Comparison of ENCODE assay signal across 30 cellular contexts in genomic region chr15:70120109-70120508, GRCh38.
"Had no signal": no experiment of that assay in that cellular context is flagged by ENCODE, and none has a peak within 500 bp of the region (broad histone marks: within the 10 kb centered on the region; RNA-seq: fewer than 3 reads in every experiment).

No MANE protein-coding gene starts in this region.

- H3K27me3 ChIP-seq: body of pancreas, breast epithelium, esophagus muscularis mucosa, gastroesophageal sphincter had no signal

- H3K36me3 ChIP-seq: breast epithelium, cardiac muscle cell, esophagus muscularis mucosa, gastroesophageal sphincter, heart right ventricle had no signal

- H3K27ac ChIP-seq: body of pancreas, cardiac muscle cell, foreskin keratinocyte had no signal

- DNase-seq: activated CD4-positive, alpha-beta T cell treated with anti-CD3 and anti-CD28 coated beads for 36 hours; activated CD4-positive, alpha-beta T cell treated with anti-CD3 and anti-CD28 coated beads, Interleukin-2, amount 10 ng/mL, durations not matched to agents 24 days and 14 days; activated CD4-positive, alpha-beta T cell treated with anti-CD3 and anti-CD28 coated beads, Interleukin-2, amount 50 U/mL, for 48 hours; activated CD4-positive, CD25-positive, alpha-beta regulatory T cell; activated CD4-positive, CD25-positive, alpha-beta regulatory T cell treated with anti-CD3 and anti-CD28 coated beads, Interleukin-2, amount 50 U/mL, for 72 hours; activated CD8-positive, alpha-beta memory T cell treated with anti-CD3 and anti-CD28 coated beads for 24 hours; activated CD8-positive, alpha-beta T cell treated with anti-CD3 and anti-CD28 coated beads for 36 hours; activated effector memory CD4-positive, alpha-beta T cell treated with Interleukin-2 at 50 U/mL for 16 hours; activated gamma-delta T cell treated with Interleukin-2 at 50 U/mL for 16 hours; activated naive CD4-positive, alpha-beta T cell treated with anti-CD3 and anti-CD28 coated beads, Interleukin-2, amount 50 U/mL, for 16 hours; activated naive CD4-positive, alpha-beta T cell treated with Interleukin-2 at 50 U/mL for 16 hours; activated T-cell treated with anti-CD3 and anti-CD28 coated beads, Interleukin-2, amount 50 U/mL, for 4 hours; amniotic stem cell; anterior cingulate cortex; body of pancreas; central memory CD4-positive, alpha-beta T cell; cortex of kidney; dermis blood vessel endothelial cell; effector CD4-positive, alpha-beta T cell; effector memory CD8-positive, alpha-beta T cell; erythroblast; foreskin keratinocyte; heart right ventricle; T-helper 2 cell had no signal

- H3K4me3 ChIP-seq: body of pancreas, breast epithelium, cardiac muscle cell, esophagus muscularis mucosa, gastroesophageal sphincter, heart right ventricle had no signal

- H3K9me3 ChIP-seq: body of pancreas, breast epithelium, esophagus muscularis mucosa, gastroesophageal sphincter, heart right ventricle had no signal

- FAIRE-seq: colon had no signal

- ATAC-seq: activated CD4-positive, alpha-beta T cell treated with anti-CD3 and anti-CD28 coated beads for 36 hours; activated CD8-positive, alpha-beta T cell treated with anti-CD3 and anti-CD28 coated beads for 36 hours; activated T-cell treated with anti-CD3 and anti-CD28 coated beads, Interleukin-2, amount 50 U/mL, for 4 hours; activated T-helper 17 cell treated with anti-CD3 and anti-CD28 coated beads, Interleukin-2, amount 50 U/mL, for 72 hours; body of pancreas; effector memory CD8-positive, alpha-beta T cell; foreskin keratinocyte had no signal

- H3K4me1 ChIP-seq: body of pancreas, breast epithelium, foreskin keratinocyte had no signal
